Comparison of ENCODE assay signal across 40 cellular contexts in the genomic region with DNA sequence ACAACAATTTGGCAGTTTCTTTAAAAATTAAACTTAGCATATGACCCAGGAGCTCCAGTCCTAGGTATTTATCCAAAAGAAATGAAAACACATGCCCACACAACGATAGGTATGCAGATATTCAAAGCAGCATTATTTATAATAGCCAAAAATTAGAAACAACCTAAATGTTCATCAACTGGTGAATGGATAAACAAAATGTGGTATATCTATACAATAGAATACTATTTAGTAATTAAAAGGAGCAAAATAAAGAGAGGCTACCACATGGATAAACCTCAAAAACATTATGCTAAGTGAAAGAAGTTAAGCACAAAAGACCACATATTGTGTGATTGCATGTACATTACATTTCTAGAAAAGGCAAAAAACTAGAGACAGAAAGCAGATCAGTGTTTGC. TPM values are rescaled to one million over a fixed set of nuclear protein-coding genes. Genes with fewer than 3 reads are reported as not detected.
"Had no signal": no experiment of that assay in that cellular context is flagged by ENCODE, and none has a peak within 500 bp of the region (broad histone marks: within the 10 kb centered on the region; RNA-seq: fewer than 3 reads in every experiment).

No MANE protein-coding gene starts in this region.

- ATAC-seq: activated naive CD4-positive, alpha-beta T cell treated with anti-CD3 and anti-CD28 coated beads, Interleukin-2, amount 50 U/mL, for 72 hours; activated naive CD8-positive, alpha-beta T cell treated with anti-CD3 and anti-CD28 coated beads, Interleukin-2, amount 50 U/mL, for 24 hours; activated T-cell treated with anti-CD3 and anti-CD28 coated beads, Interleukin-2, amount 50 U/mL, for 4 hours; activated T-cell treated with anti-CD3 and anti-CD28 coated beads, Interleukin-2, amount 50 U/mL, for 72 hours; activated T-helper 17 cell treated with anti-CD3 and anti-CD28 coated beads, Interleukin-2, amount 50 U/mL, for 72 hours; body of pancreas had no signal

- H3K27ac Mint-ChIP-seq: activated naive CD4-positive, alpha-beta T cell treated with anti-CD3 and anti-CD28 coated beads for 36 hours; activated naive CD4-positive, alpha-beta T cell treated with anti-CD3 and anti-CD28 coated beads, Interleukin-2, amount 10 ng/mL, durations not matched to agents 7 days and 5 days; activated naive CD4-positive, alpha-beta T cell treated with anti-CD3 and anti-CD28 coated beads, Interleukin-2, amount 50 U/mL, for 24 hours; activated naive CD4-positive, alpha-beta T cell treated with anti-CD3 and anti-CD28 coated beads, Interleukin-2, amount 50 U/mL, for 72 hours; activated naive CD8-positive, alpha-beta T cell; activated naive CD8-positive, alpha-beta T cell treated with anti-CD3 and anti-CD28 coated beads for 36 hours; activated naive CD8-positive, alpha-beta T cell treated with anti-CD3 and anti-CD28 coated beads, Interleukin-2, amount 10 ng/mL, durations not matched to agents 7 days and 5 days; activated naive CD8-positive, alpha-beta T cell treated with anti-CD3 and anti-CD28 coated beads, Interleukin-2, amount 50 U/mL, for 24 hours; activated T-cell treated with anti-CD3 and anti-CD28 coated beads, Interleukin-2, amount 50 U/mL, for 24 hours; activated T-cell treated with anti-CD3 and anti-CD28 coated beads, Interleukin-2, amount 50 U/mL, for 72 hours; activated T-helper 1 cell treated with anti-CD3 and anti-CD28 coated beads, Interleukin-12 subunit alpha, Interleukin-12 subunit beta, Interleukin-2, Interleukin-4 antibody, amounts not matched to agents 30 ng/mL and 10 ng/mL and 1 ng/mL, durations not matched to agents 14 hours and 24 hours and 36 hours; activated T-helper 17 cell treated with anti-CD3 and anti-CD28 coated beads, Interleukin-2, amount 50 U/mL, for 72 hours; activated T-helper 2 cell treated with anti-CD3 and anti-CD28 coated beads, Interferon-gamma antibody, Interleukin-2, Interleukin-4, amounts not matched to agents 10 μg/mL and 5 μg/mL and 100 μg/mL, durations not matched to agents 14 hours and 24 hours and 36 hours; brain had no signal

- DNase-seq: activated effector memory CD4-positive, alpha-beta T cell treated with anti-CD3 and anti-CD28 coated beads, Interleukin-2, amount 50 U/mL, for 16 hours; activated effector memory CD4-positive, alpha-beta T cell treated with Interleukin-2 at 50 U/mL for 16 hours; activated gamma-delta T cell; activated gamma-delta T cell treated with Interleukin-2 at 50 U/mL for 16 hours; activated naive CD4-positive, alpha-beta T cell; activated naive CD4-positive, alpha-beta T cell treated with anti-CD3 and anti-CD28 coated beads for 36 hours; activated naive CD4-positive, alpha-beta T cell treated with anti-CD3 and anti-CD28 coated beads, Interleukin-2, amount 10 ng/mL, durations not matched to agents 7 days and 5 days; activated naive CD4-positive, alpha-beta T cell treated with anti-CD3 and anti-CD28 coated beads, Interleukin-2, amount 50 U/mL, for 16 hours; activated naive CD4-positive, alpha-beta T cell treated with Interleukin-2 at 50 U/mL for 16 hours; activated naive CD8-positive, alpha-beta T cell treated with anti-CD3 and anti-CD28 coated beads for 36 hours; activated naive CD8-positive, alpha-beta T cell treated with anti-CD3 and anti-CD28 coated beads, Interleukin-2, amount 10 ng/mL, durations not matched to agents 7 days and 5 days; activated naive CD8-positive, alpha-beta T cell treated with anti-CD3 and anti-CD28 coated beads, Interleukin-2, amount 50 U/mL, for 24 hours; activated T-cell treated with anti-CD3 and anti-CD28 coated beads, Interleukin-2, amount 50 U/mL, for 1 hour; activated T-cell treated with anti-CD3 and anti-CD28 coated beads, Interleukin-2, amount 50 U/mL, for 24 hours; activated T-cell treated with anti-CD3 and anti-CD28 coated beads, Interleukin-2, amount 50 U/mL, for 4 hours; activated T-cell treated with anti-CD3 and anti-CD28 coated beads, Interleukin-2, amount 50 U/mL, for 48 hours; activated T-cell treated with anti-CD3 and anti-CD28 coated beads, Interleukin-2, amount 50 U/mL, for 72 hours; adrenal gland; amniotic stem cell; amygdala; anterior cingulate cortex; aorta; body of pancreas; brain microvascular endothelial cell; caudate nucleus; central memory CD4-positive, alpha-beta T cell; cerebellar nuclear complex had no signal

- H3K9me3 Mint-ChIP-seq: activated naive CD4-positive, alpha-beta T cell treated with anti-CD3 and anti-CD28 coated beads, Interleukin-2, amount 10 ng/mL, durations not matched to agents 7 days and 5 days; activated naive CD4-positive, alpha-beta T cell treated with anti-CD3 and anti-CD28 coated beads, Interleukin-2, amount 50 U/mL, for 24 hours; activated naive CD4-positive, alpha-beta T cell treated with anti-CD3 and anti-CD28 coated beads, Interleukin-2, amount 50 U/mL, for 72 hours; activated naive CD8-positive, alpha-beta T cell treated with anti-CD3 and anti-CD28 coated beads for 36 hours; activated naive CD8-positive, alpha-beta T cell treated with anti-CD3 and anti-CD28 coated beads, Interleukin-2, amount 50 U/mL, for 24 hours; activated T-cell treated with anti-CD3 and anti-CD28 coated beads, Interleukin-2, amount 50 U/mL, for 24 hours; activated T-cell treated with anti-CD3 and anti-CD28 coated beads, Interleukin-2, amount 50 U/mL, for 4 hours; activated T-helper 1 cell treated with anti-CD3 and anti-CD28 coated beads, Interleukin-12 subunit alpha, Interleukin-12 subunit beta, Interleukin-2, Interleukin-4 antibody, amounts not matched to agents 30 ng/mL and 10 ng/mL and 1 ng/mL, durations not matched to agents 14 hours and 24 hours and 36 hours; activated T-helper 17 cell treated with anti-CD3 and anti-CD28 coated beads, Interleukin-2, amount 50 U/mL, for 72 hours; activated T-helper 2 cell treated with anti-CD3 and anti-CD28 coated beads, Interferon-gamma antibody, Interleukin-2, Interleukin-4, amounts not matched to agents 10 μg/mL and 5 μg/mL and 100 μg/mL, durations not matched to agents 14 hours and 24 hours and 36 hours; central memory CD8-positive, alpha-beta T cell had no signal

- H3K4me1 ChIP-seq: breast epithelium had no signal

- H3K9me3 ChIP-seq: adrenal gland, ascending aorta, body of pancreas, breast epithelium had no signal

- FAIRE-seq: bronchial epithelial cell, colon had no signal

- H3K27ac ChIP-seq: adrenal gland, body of pancreas, brain microvascular endothelial cell, breast epithelium, cardiac muscle cell had no signal

- H3K4me3 Mint-ChIP-seq: activated naive CD4-positive, alpha-beta T cell treated with anti-CD3 and anti-CD28 coated beads for 36 hours; activated naive CD4-positive, alpha-beta T cell treated with anti-CD3 and anti-CD28 coated beads, Interleukin-2, amount 10 ng/mL, durations not matched to agents 7 days and 5 days; activated naive CD4-positive, alpha-beta T cell treated with anti-CD3 and anti-CD28 coated beads, Interleukin-2, amount 50 U/mL, for 24 hours; activated naive CD8-positive, alpha-beta T cell; activated naive CD8-positive, alpha-beta T cell treated with anti-CD3 and anti-CD28 coated beads for 36 hours; activated naive CD8-positive, alpha-beta T cell treated with anti-CD3 and anti-CD28 coated beads, Interleukin-2, amount 10 ng/mL, durations not matched to agents 7 days and 5 days; activated naive CD8-positive, alpha-beta T cell treated with anti-CD3 and anti-CD28 coated beads, Interleukin-2, amount 50 U/mL, for 24 hours; activated T-cell treated with anti-CD3 and anti-CD28 coated beads, Interleukin-2, amount 50 U/mL, for 24 hours; activated T-cell treated with anti-CD3 and anti-CD28 coated beads, Interleukin-2, amount 50 U/mL, for 4 hours; activated T-cell treated with anti-CD3 and anti-CD28 coated beads, Interleukin-2, amount 50 U/mL, for 72 hours; activated T-helper 1 cell treated with anti-CD3 and anti-CD28 coated beads, Interleukin-12 subunit alpha, Interleukin-12 subunit beta, Interleukin-2, Interleukin-4 antibody, amounts not matched to agents 30 ng/mL and 10 ng/mL and 1 ng/mL, durations not matched to agents 14 hours and 24 hours and 36 hours; activated T-helper 17 cell treated with anti-CD3 and anti-CD28 coated beads, Interleukin-2, amount 50 U/mL, for 72 hours; brain; central memory CD8-positive, alpha-beta T cell had no signal

- H3K4me3 ChIP-seq: adrenal gland, ascending aorta, body of pancreas, breast epithelium, cardiac muscle cell had no signal

- H3K36me3 ChIP-seq: adrenal gland, ascending aorta, brain microvascular endothelial cell, breast epithelium, cardiac muscle cell had no signal

- H3K36me3 Mint-ChIP-seq: activated naive CD4-positive, alpha-beta T cell treated with anti-CD3 and anti-CD28 coated beads, Interleukin-2, amount 10 ng/mL, durations not matched to agents 7 days and 5 days; activated naive CD4-positive, alpha-beta T cell treated with anti-CD3 and anti-CD28 coated beads, Interleukin-2, amount 50 U/mL, for 72 hours; activated naive CD8-positive, alpha-beta T cell; activated naive CD8-positive, alpha-beta T cell treated with anti-CD3 and anti-CD28 coated beads for 36 hours; activated naive CD8-positive, alpha-beta T cell treated with anti-CD3 and anti-CD28 coated beads, Interleukin-2, amount 10 ng/mL, durations not matched to agents 7 days and 5 days; brain had no signal

- H3K27me3 ChIP-seq: adrenal gland, ascending aorta, body of pancreas, brain microvascular endothelial cell, breast epithelium, cardiac muscle cell had no signal

- H3K27me3 Mint-ChIP-seq: activated naive CD4-positive, alpha-beta T cell treated with anti-CD3 and anti-CD28 coated beads, Interleukin-2, amount 10 ng/mL, durations not matched to agents 7 days and 5 days; brain had no signal

- H3K4me1 Mint-ChIP-seq: activated naive CD4-positive, alpha-beta T cell treated with anti-CD3 and anti-CD28 coated beads, Interleukin-2, amount 10 ng/mL, durations not matched to agents 7 days and 5 days; activated naive CD4-positive, alpha-beta T cell treated with anti-CD3 and anti-CD28 coated beads, Interleukin-2, amount 50 U/mL, for 24 hours; activated naive CD8-positive, alpha-beta T cell treated with anti-CD3 and anti-CD28 coated beads for 36 hours; activated naive CD8-positive, alpha-beta T cell treated with anti-CD3 and anti-CD28 coated beads, Interleukin-2, amount 10 ng/mL, durations not matched to agents 7 days and 5 days; activated T-helper 17 cell treated with anti-CD3 and anti-CD28 coated beads, Interleukin-2, amount 50 U/mL, for 72 hours; central memory CD8-positive, alpha-beta T cell had no signal

RNA-seq across cellular contexts. Expression of gene ROR1, which starts 51.3 kb away (rescaled TPM):
- total RNA-seq: activated naive CD8-positive, alpha-beta T cell treated with anti-CD3 and anti-CD28 coated beads for 36 hours; activated naive CD8-positive, alpha-beta T cell treated with anti-CD3 and anti-CD28 coated beads, Interleukin-2, amount 10 ng/mL, durations not matched to agents 7 days and 5 days; activated T-helper 1 cell treated with anti-CD3 and anti-CD28 coated beads, Interleukin-12 subunit alpha, Interleukin-12 subunit beta, Interleukin-2, Interleukin-4 antibody, amounts not matched to agents 30 ng/mL and 10 ng/mL and 1 ng/mL, durations not matched to agents 14 hours and 24 hours and 36 hours had no signal
